19 cellular contexts compared by ENCODE assay signal in the genomic region with DNA sequence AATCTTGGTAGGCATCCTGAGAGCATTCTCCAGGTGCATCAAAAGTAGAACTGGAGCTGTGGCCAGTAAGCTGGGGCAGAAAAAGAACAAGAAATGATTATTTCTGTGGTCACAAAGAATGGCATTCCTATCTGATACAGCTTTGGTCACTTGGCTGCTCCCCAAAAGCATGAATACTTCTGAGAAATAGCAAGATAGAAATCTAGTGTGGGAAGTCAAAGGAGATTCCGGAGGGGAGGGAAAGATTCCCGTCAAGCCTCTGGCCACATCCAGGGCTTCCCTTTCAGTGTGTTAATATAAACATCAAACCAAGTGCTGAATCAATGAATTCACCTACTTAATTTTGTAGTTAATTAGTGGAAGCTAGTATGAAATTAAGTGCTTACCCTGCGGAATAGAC.
DNase-seq lines count a peak whose midpoint lies in the region; ATAC-seq and TF ChIP-seq lines count a peak whose summit lies in the region.
"Had no signal": no experiment of that assay in that cellular context is flagged by ENCODE, and none has a peak within 500 bp of the region (broad histone marks: within the 10 kb centered on the region; RNA-seq: fewer than 3 reads in every experiment).

No MANE protein-coding gene starts in this region.

- H3K4me3 ChIP-seq in PC-3 (ENCODE audit: low read length) (no peak overlapping the region), mammary epithelial cell (replicated peaks in 1 of 3; ENCODE audit: insufficient read depth in 1 of 3, low read depth in 2 of 3, low read length in 3 of 3) (no peak overlapping the region)
- H3K4me3 ChIP-seq in CD8-positive, alpha-beta T cell (ENCODE audit: low read depth, low read length) = no peak overlapping the region
- H3K4me3 ChIP-seq: GM23248, thoracic aorta had no signal

- no peak for TF ChIP-seq CTCF in PC-3 (conservative IDR thresholded peaks at IDR 0.05; ENCODE audit: low read depth, low read length)
- TF ChIP-seq CTCF in mammary epithelial cell (conservative IDR thresholded peaks at IDR 0.05 in 1 of 2, IDR thresholded peaks at IDR 0.05 in 1 of 2; ENCODE audit: extremely low read depth in 1 of 2, insufficient read depth in 1 of 2, low read depth in 1 of 2, low read length in 2 of 2) = no peak
- no peak for TF ChIP-seq CTCF in CD8-positive, alpha-beta T cell (IDR thresholded peaks at IDR 0.05)
- no peak for TF ChIP-seq CTCF in omental fat pad (IDR thresholded peaks at IDR 0.05)

- no peak overlapping the region for H3K4me3 Mint-ChIP-seq in CD8-positive, alpha-beta T cell

- H3K27ac Mint-ChIP-seq in CD8-positive, alpha-beta T cell = no peak overlapping the region

- ATAC-seq in PC-3 = no peak
- ATAC-seq in CD8-positive, alpha-beta T cell = no peak
- no peak for ATAC-seq in left cardiac atrium
- ATAC-seq in omental fat pad (ENCODE audit: low FRiP score) = no peak

- H3K36me3 ChIP-seq in PC-3 (ENCODE audit: low read depth, low read length) = no peaks in the 10 kb centered on the region
- no peaks in the 10 kb centered on the region for H3K36me3 ChIP-seq in mammary epithelial cell (ENCODE audit: insufficient read depth, low read length)
- no peaks in the 10 kb centered on the region for H3K36me3 ChIP-seq in CD8-positive, alpha-beta T cell (ENCODE audit: insufficient read depth, low read length)
- H3K36me3 ChIP-seq: neutrophil, thoracic aorta had no signal

- CTCF ChIA-PET in PC-3 (lab: Charles Lee) (no interaction called here), mammary epithelial cell (lab: Charles Lee; ENCODE audit: low non-redundant PET) (no interaction called here)
- CTCF ChIA-PET in CD8-positive, alpha-beta T cell (lab: Charles Lee) = no interaction called here

- H3K4me1 Mint-ChIP-seq in CD8-positive, alpha-beta T cell (ENCODE audit: low read depth) = no peaks in the 10 kb centered on the region

- POLR2A ChIA-PET in PC-3 (lab: Charles Lee; ENCODE audit: unreplicated experiment) = no interaction called here
- POLR2A ChIA-PET in CD8-positive, alpha-beta T cell (lab: Charles Lee) = no interaction called here

- H3K9ac ChIP-seq in PC-3 (ENCODE audit: low read length) (no peak overlapping the region), mammary epithelial cell (ENCODE audit: insufficient read depth, low read length) (no peak overlapping the region)
- H3K9ac ChIP-seq: GM23248 had no signal

- H4K20me1 ChIP-seq in PC-3 (ENCODE audit: low read length) (no peaks in the 10 kb centered on the region), mammary epithelial cell (ENCODE audit: insufficient read depth, low read length) (no peaks in the 10 kb centered on the region)

- 0% methylated on average over 3 of the region's 3 CpGs for WGBS in mammary epithelial cell (ENCODE audit: low coverage, missing lambda C conversion rate)

- no peaks in the 10 kb centered on the region for H3F3A ChIP-seq in PC-3 (ENCODE audit: low read length, unreplicated experiment)

- peaks cover 9% of the 10 kb centered on the region for H3K9me3 Mint-ChIP-seq in CD8-positive, alpha-beta T cell

- H2AFZ ChIP-seq in PC-3 (ENCODE audit: low read length) = no peak overlapping the region
- H2AFZ ChIP-seq in mammary epithelial cell (ENCODE audit: low read depth, low read length) = no peak overlapping the region
- H2AFZ ChIP-seq: GM23248 had no signal

- no peak overlapping the region for H3K4me2 ChIP-seq in PC-3 (ENCODE audit: low read length)
- no peak overlapping the region for H3K4me2 ChIP-seq in mammary epithelial cell (ENCODE audit: insufficient read depth, low read depth, low read length)

- H3K9me2 ChIP-seq in PC-3 (replicated peaks; ENCODE audit: low read length) = no peaks in the 10 kb centered on the region

- H3K4me1 ChIP-seq in PC-3 (ENCODE audit: insufficient read depth, low read length) (no peaks in the 10 kb centered on the region), mammary epithelial cell (ENCODE audit: insufficient read depth, low read length) (no peaks in the 10 kb centered on the region)
- no peaks in the 10 kb centered on the region for H3K4me1 ChIP-seq in CD8-positive, alpha-beta T cell (ENCODE audit: insufficient read depth, low read length)

- H3K27me3 ChIP-seq in PC-3 (ENCODE audit: low read length) (0 out of 2 replicates have a peak, but pooled peaks cover 12% of the 10 kb centered on the region), mammary epithelial cell (ENCODE audit: insufficient read depth, low read length) (no peaks in the 10 kb centered on the region)
- H3K27me3 ChIP-seq in CD8-positive, alpha-beta T cell (ENCODE audit: insufficient read depth, low read length) = no peaks in the 10 kb centered on the region
- H3K27me3 ChIP-seq: neutrophil had no signal

- dilution Hi-C loops in mammary epithelial cell (cut with HindIII; ENCODE audit: low sequenced_read_pairs) = no loop called here

- intact Hi-C loops in PC-3 (cut with micrococcal nuclease) (no loop called here), mammary epithelial cell (cut with micrococcal nuclease) (no loop called here), left cardiac atrium (cut with DNase I) (no loop called here)
- intact Hi-C loops in CD8-positive, alpha-beta T cell (cut with DNase I, micrococcal nuclease) = no loop called here

- H3K79me2 ChIP-seq in PC-3 (ENCODE audit: low read length) (no peaks in the 10 kb centered on the region), mammary epithelial cell (ENCODE audit: insufficient read depth, low read length) (no peaks in the 10 kb centered on the region)

- DNase-seq in ACHN (peak; percentile 1), PC-3 (peak; percentile 2), mammary epithelial cell (peak; percentile 63), non-pigmented ciliary epithelial cell (ENCODE audit: low read depth) (peak; percentile 51), CD1c-positive myeloid dendritic cell (ENCODE audit: extremely low spot score) (no peak), left cardiac atrium (no peak), omental fat pad (ENCODE audit: low spot score) (no peak)
- no peak for DNase-seq in CD8-positive, alpha-beta T cell
- DNase-seq: activated effector memory CD4-positive, alpha-beta T cell treated with anti-CD3 and anti-CD28 coated beads, Interleukin-2, amount 50 U/mL, for 16 hours; aorta; GM23248; islet precursor cell; Karpas-422; NCI-H1417; NCI-H345; stimulated activated CD4-positive, alpha-beta T cell treated with anti-CD3 and anti-CD28 coated beads, Interleukin-4, amount 100 ng/mL, for 1 hour had no signal

- BruUV-seq in PC-3 (replicated peaks; lab: Mats Ljungman, UMichigan) (no TSS peak), mammary epithelial cell (replicated peaks; lab: Mats Ljungman, UMichigan) (no TSS peak)

- no peaks in the 10 kb centered on the region for H3K27me3 Mint-ChIP-seq in CD8-positive, alpha-beta T cell (ENCODE audit: low read depth)

- in situ Hi-C loops in ACHN (cut with HindIII; ENCODE audit: low pct_ligation_motif_present, low pct_unique_long_range_greater_than_20kb, low sequenced_read_pairs) (no loop called here), mammary epithelial cell (cut with MboI; ENCODE audit: low sequenced_read_pairs in 2 of 2) (no loop called here)

- no peaks in the 10 kb centered on the region for H3K9me3 ChIP-seq in PC-3 (ENCODE audit: low read length)
- H3K9me3 ChIP-seq in mammary epithelial cell (replicated peaks; ENCODE audit: insufficient read depth, low read length) = peaks cover 3% of the 10 kb centered on the region
- H3K9me3 ChIP-seq in CD8-positive, alpha-beta T cell (ENCODE audit: low read length) = no peaks in the 10 kb centered on the region
- H3K9me3 ChIP-seq: neutrophil, thoracic aorta had no signal

- H3K36me3 Mint-ChIP-seq in CD8-positive, alpha-beta T cell = no peaks in the 10 kb centered on the region

- H3K27ac ChIP-seq in PC-3 (ENCODE audit: low read length) = no peak overlapping the region
- H3K27ac ChIP-seq in mammary epithelial cell (ENCODE audit: insufficient read depth, low read depth, low read length) = no peak overlapping the region
- H3K27ac ChIP-seq in CD8-positive, alpha-beta T cell (ENCODE audit: low read depth, low read length) = no peak overlapping the region
- H3K27ac ChIP-seq: GM23248, HL-60, neutrophil, thoracic aorta had no signal

Comparison
In these comparisons a context has a peak if more than half of its experiments do, and no peak if none do; other contexts are left out.
1. DNase-seq: peak in ACHN (single experiment), PC-3 (single experiment), mammary epithelial cell (single experiment) and non-pigmented ciliary epithelial cell (single experiment); none in CD8-positive, alpha-beta T cell (0 of 7), CD1c-positive myeloid dendritic cell (single experiment), left cardiac atrium (single experiment) and omental fat pad (single experiment).